Comparison of ENCODE assay signal across 1 cellular context in the genomic region with DNA sequence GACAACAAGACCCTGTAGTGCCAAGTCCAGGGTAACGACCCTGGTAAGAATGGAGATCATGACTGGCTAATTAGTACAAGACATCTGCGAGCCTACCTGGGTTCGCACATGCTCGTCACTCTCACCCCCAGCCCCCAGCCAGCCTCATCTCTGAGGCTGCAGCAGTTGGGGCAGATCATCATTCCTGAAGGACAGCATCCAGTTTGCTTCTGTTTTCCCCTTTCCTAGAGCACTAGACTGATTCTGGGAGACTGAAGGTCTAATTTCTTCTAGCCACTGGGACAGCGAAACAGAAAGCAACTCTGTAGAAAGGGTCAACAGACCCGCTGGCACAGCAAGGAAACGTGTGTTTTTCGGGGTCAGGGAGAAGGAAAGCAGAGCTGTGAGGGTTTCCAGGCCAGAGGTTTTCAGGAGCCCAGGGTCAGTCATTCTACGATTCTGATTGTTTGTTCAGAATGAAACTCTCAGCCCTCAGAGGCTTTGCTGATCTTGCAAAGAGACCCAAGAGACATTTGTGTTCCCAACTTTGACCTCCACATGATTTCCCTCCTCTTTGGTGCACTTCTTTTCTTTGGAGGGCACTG.
TF ChIP-seq lines count a peak whose summit lies in the region.

No MANE protein-coding gene starts in this region.

TF ChIP-seq in IMR-90, 13 proteins besides CTCF, POLR2A, EP300 and RAD21 (continued from another document):
- TF ChIP-seq, protein P1, sequence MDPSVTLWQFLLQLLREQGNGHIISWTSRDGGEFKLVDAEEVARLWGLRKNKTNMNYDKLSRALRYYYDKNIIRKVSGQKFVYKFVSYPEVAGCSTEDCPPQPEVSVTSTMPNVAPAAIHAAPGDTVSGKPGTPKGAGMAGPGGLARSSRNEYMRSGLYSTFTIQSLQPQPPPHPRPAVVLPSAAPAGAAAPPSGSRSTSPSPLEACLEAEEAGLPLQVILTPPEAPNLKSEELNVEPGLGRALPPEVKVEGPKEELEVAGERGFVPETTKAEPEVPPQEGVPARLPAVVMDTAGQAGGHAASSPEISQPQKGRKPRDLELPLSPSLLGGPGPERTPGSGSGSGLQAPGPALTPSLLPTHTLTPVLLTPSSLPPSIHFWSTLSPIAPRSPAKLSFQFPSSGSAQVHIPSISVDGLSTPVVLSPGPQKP (IDR thresholded peaks at IDR 0.05; ENCODE audit: borderline replicate concordance, low read depth, low read length), result no peak
TF ChIP-seq in IMR-90: peak in this region for 0.
